Comparison of ENCODE assay signal across 1 cellular context in genomic region chr2:167941604-167942003, GRCh38.
TF ChIP-seq lines count a peak whose summit lies in the region.

No MANE protein-coding gene starts in this region.

TF ChIP-seq in WTC11, 78 proteins besides CTCF, POLR2A, EP300 and RAD21 (continued from another document):
- TF ChIP-seq ELF4 (CRISPR knock-in tag; IDR thresholded peaks at IDR 0.05; ENCODE audit: low read depth) (no peak), NFATC4 (CRISPR knock-in tag; IDR thresholded peaks at IDR 0.05) (no peak)
- TF ChIP-seq, protein P1, sequence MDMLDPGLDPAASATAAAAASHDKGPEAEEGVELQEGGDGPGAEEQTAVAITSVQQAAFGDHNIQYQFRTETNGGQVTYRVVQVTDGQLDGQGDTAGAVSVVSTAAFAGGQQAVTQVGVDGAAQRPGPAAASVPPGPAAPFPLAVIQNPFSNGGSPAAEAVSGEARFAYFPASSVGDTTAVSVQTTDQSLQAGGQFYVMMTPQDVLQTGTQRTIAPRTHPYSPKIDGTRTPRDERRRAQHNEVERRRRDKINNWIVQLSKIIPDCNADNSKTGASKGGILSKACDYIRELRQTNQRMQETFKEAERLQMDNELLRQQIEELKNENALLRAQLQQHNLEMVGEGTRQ (CRISPR knock-in tag; IDR thresholded peaks at IDR 0.05): no peak
- TF ChIP-seq, protein P2, sequence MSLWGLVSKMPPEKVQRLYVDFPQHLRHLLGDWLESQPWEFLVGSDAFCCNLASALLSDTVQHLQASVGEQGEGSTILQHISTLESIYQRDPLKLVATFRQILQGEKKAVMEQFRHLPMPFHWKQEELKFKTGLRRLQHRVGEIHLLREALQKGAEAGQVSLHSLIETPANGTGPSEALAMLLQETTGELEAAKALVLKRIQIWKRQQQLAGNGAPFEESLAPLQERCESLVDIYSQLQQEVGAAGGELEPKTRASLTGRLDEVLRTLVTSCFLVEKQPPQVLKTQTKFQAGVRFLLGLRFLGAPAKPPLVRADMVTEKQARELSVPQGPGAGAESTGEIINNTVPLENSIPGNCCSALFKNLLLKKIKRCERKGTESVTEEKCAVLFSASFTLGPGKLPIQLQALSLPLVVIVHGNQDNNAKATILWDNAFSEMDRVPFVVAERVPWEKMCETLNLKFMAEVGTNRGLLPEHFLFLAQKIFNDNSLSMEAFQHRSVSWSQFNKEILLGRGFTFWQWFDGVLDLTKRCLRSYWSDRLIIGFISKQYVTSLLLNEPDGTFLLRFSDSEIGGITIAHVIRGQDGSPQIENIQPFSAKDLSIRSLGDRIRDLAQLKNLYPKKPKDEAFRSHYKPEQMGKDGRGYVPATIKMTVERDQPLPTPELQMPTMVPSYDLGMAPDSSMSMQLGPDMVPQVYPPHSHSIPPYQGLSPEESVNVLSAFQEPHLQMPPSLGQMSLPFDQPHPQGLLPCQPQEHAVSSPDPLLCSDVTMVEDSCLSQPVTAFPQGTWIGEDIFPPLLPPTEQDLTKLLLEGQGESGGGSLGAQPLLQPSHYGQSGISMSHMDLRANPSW (CRISPR knock-in tag; conservative IDR thresholded peaks at IDR 0.05; ENCODE audit: low read depth): no peak
